20 cellular contexts compared by ENCODE assay signal in the genomic region with DNA sequence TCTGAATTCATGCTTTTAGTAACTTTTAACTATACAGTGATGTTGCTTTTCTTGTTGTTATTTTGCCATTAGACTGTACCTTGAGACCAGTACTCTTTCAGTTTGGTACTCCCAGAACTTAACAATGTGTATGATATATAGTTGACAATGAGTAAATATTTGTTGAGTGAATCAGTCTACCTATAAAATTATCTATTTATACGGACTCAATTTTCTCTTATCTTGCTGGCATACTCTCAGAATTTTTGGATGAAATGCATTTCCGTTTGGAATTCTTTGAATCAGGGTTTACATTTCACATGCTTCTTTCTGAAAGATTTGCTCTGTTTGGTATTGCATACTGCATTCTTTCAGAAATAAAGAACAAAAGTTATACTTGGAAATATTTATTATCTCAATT.
"Had no signal": no experiment of that assay in that cellular context is flagged by ENCODE, and none has a peak within 500 bp of the region (broad histone marks: within the 10 kb centered on the region; RNA-seq: fewer than 3 reads in every experiment).

No MANE protein-coding gene starts in this region.

- H3K9me3 Mint-ChIP-seq: naive thymus-derived CD4-positive, alpha-beta T cell; stimulated activated memory B cell treated with anti-CD40 and anti-IgM and Interleukin-4, amounts not matched to agents 10 μg/mL and 1 μg/mL and 100 μg/mL, for 72 hours; stimulated activated naive CD8-positive, alpha-beta T cell treated with anti-CD3 and anti-CD28 coated beads, Interleukin-15, Interleukin-2, amounts not matched to agents 100 ng/mL and 50 ng/mL, for 24 hours had no signal

- DNase-seq: dermis blood vessel endothelial cell; erythroblast; foreskin melanocyte; head of caudate nucleus; kidney glomerular epithelial cell; mesendoderm; naive thymus-derived CD4-positive, alpha-beta T cell; posterior cingulate gyrus; spleen; stimulated activated CD4-positive, alpha-beta T cell treated with anti-CD3 and anti-CD28 coated beads, Interleukin-15, amount 100 ng/mL, for 24 hours; stimulated activated CD4-positive, alpha-beta T cell treated with anti-CD3 and anti-CD28 coated beads, Interleukin-1b, Interleukin-23, amount 100 ng/mL, for 48 hours; stimulated activated CD4-positive, alpha-beta T cell treated with anti-CD3 and anti-CD28 coated beads, Interleukin-4, amount 100 ng/mL, for 24 hours; upper lobe of right lung had no signal

- H3K4me3 Mint-ChIP-seq: naive thymus-derived CD4-positive, alpha-beta T cell; stimulated activated memory B cell treated with anti-CD40 and anti-IgM and Interleukin-4, amounts not matched to agents 10 μg/mL and 1 μg/mL and 100 μg/mL, for 72 hours; stimulated activated naive CD8-positive, alpha-beta T cell treated with anti-CD3 and anti-CD28 coated beads, Interleukin-15, Interleukin-2, amounts not matched to agents 100 ng/mL and 50 ng/mL, for 24 hours had no signal

- H3K4me3 ChIP-seq: hepatocyte, spleen, tibial nerve, upper lobe of right lung, vagina had no signal

- H3K27me3 ChIP-seq: hepatocyte, neutrophil, spleen, tibial nerve, upper lobe of right lung, vagina had no signal

- H3K36me3 ChIP-seq: neutrophil, spleen, tibial nerve, upper lobe of right lung, vagina had no signal

- H3K36me3 Mint-ChIP-seq: stimulated activated memory B cell treated with anti-CD40 and anti-IgM and Interleukin-4, amounts not matched to agents 10 μg/mL and 1 μg/mL and 100 μg/mL, for 72 hours had no signal

- H3K27ac ChIP-seq: hepatocyte, neutrophil, spleen, tibial nerve, upper lobe of right lung, vagina had no signal

- H3K27ac Mint-ChIP-seq: naive thymus-derived CD4-positive, alpha-beta T cell; stimulated activated memory B cell treated with anti-CD40 and anti-IgM and Interleukin-4, amounts not matched to agents 10 μg/mL and 1 μg/mL and 100 μg/mL, for 72 hours; stimulated activated naive CD8-positive, alpha-beta T cell treated with anti-CD3 and anti-CD28 coated beads, Interleukin-15, Interleukin-2, amounts not matched to agents 100 ng/mL and 50 ng/mL, for 24 hours had no signal

- ATAC-seq: naive thymus-derived CD4-positive, alpha-beta T cell; sciatic nerve; stimulated activated memory B cell treated with anti-CD40 and anti-IgM and Interleukin-4, amounts not matched to agents 10 μg/mL and 1 μg/mL and 100 μg/mL, for 72 hours; upper lobe of right lung had no signal

- H3K9me3 ChIP-seq: neutrophil, spleen, tibial nerve, upper lobe of right lung, vagina had no signal

- H3K4me1 ChIP-seq: spleen, upper lobe of right lung, vagina had no signal

- H3K27me3 Mint-ChIP-seq: stimulated activated memory B cell treated with anti-CD40 and anti-IgM and Interleukin-4, amounts not matched to agents 10 μg/mL and 1 μg/mL and 100 μg/mL, for 72 hours; stimulated activated naive CD8-positive, alpha-beta T cell treated with anti-CD3 and anti-CD28 coated beads, Interleukin-15, Interleukin-2, amounts not matched to agents 100 ng/mL and 50 ng/mL, for 24 hours had no signal
